In genomic region chr2:236731767-236732580, GRCh38 we compare ENCODE assay signal across 11 cellular contexts.
DNase-seq lines count a peak whose midpoint lies in the region; ATAC-seq and TF ChIP-seq lines count a peak whose summit lies in the region.
"Had no signal": no experiment of that assay in that cellular context is flagged by ENCODE, and none has a peak within 500 bp of the region (broad histone marks: within the 10 kb centered on the region; RNA-seq: fewer than 3 reads in every experiment).

No MANE protein-coding gene starts in this region.

- no peak overlapping the region for H3K4me3 Mint-ChIP-seq in activated naive CD8-positive, alpha-beta T cell treated with anti-CD3 and anti-CD28 coated beads, Interleukin-2, amount 50 U/mL, for 24 hours
- H3K4me3 Mint-ChIP-seq: activated B cell treated with CpG ODN at 0.5 μM for 24 hours had no signal

- DNase-seq in ELR (ENCODE audit: low read depth) (peak; percentile 66), anterior cingulate cortex (lab: John Stamatoyannopoulos, UW) (peak in 42 of 58 donors; percentile 4 to 67 (median 28)), right atrium auricular region (ENCODE audit: low spot score) (peak; percentile 87), HUDEP-2 (lab: John Stamatoyannopoulos, UW; ENCODE audit: unreplicated experiment in 76 of 76) (no peak), NCI-H187 treated with DMSO at 0.1 percent for 48 hours (lab: John Stamatoyannopoulos, UW) (no peak)
- no peak for DNase-seq in activated naive CD8-positive, alpha-beta T cell treated with anti-CD3 and anti-CD28 coated beads, Interleukin-2, amount 50 U/mL, for 24 hours
- DNase-seq: activated B cell treated with CpG ODN at 0.5 μM for 24 hours; stimulated activated CD8-positive, alpha-beta memory T cell treated with anti-CD3 and anti-CD28 coated beads, Interleukin-4, amount 100 ng/mL, for 48 hours had no signal

- H3K4me1 Mint-ChIP-seq in activated naive CD8-positive, alpha-beta T cell treated with anti-CD3 and anti-CD28 coated beads, Interleukin-2, amount 50 U/mL, for 24 hours: no peaks in the 10 kb centered on the region
- H3K4me1 Mint-ChIP-seq: activated B cell treated with CpG ODN at 0.5 μM for 24 hours had no signal

- H3K36me3 Mint-ChIP-seq in activated naive CD8-positive, alpha-beta T cell treated with anti-CD3 and anti-CD28 coated beads, Interleukin-2, amount 50 U/mL, for 24 hours (ENCODE audit: low read depth): no peaks in the 10 kb centered on the region

- H3K27ac ChIP-seq in right atrium auricular region (peak overlapping the region; percentile 52 to 73), skeletal muscle tissue (ENCODE audit: low read depth, low read length) (peak overlapping the region; percentile 89)

- H3K27me3 ChIP-seq in right atrium auricular region (no peaks in the 10 kb centered on the region), skeletal muscle tissue (ENCODE audit: control insufficient read depth in 3 of 3, insufficient read depth in 3 of 3, low read length in 3 of 3) (no peaks in the 10 kb centered on the region)

- peaks cover 1% of the 10 kb centered on the region for H3K27me3 Mint-ChIP-seq in activated naive CD8-positive, alpha-beta T cell treated with anti-CD3 and anti-CD28 coated beads, Interleukin-2, amount 50 U/mL, for 24 hours

- TF ChIP-seq CTCF in right atrium auricular region (IDR thresholded peaks at IDR 0.05): no peak

- peak overlapping the region; percentile 39 to 82 (median 71) for H3K9ac ChIP-seq in skeletal muscle tissue (ENCODE audit: low read depth in 1 of 3, low read length in 3 of 3)

- ATAC-seq in activated naive CD8-positive, alpha-beta T cell treated with anti-CD3 and anti-CD28 coated beads, Interleukin-2, amount 50 U/mL, for 24 hours: no peak
- ATAC-seq in GM18520 (IDR thresholded peaks at IDR 0.05; ENCODE audit: unreplicated experiment): no peak

- H3K27ac Mint-ChIP-seq in activated naive CD8-positive, alpha-beta T cell treated with anti-CD3 and anti-CD28 coated beads, Interleukin-2, amount 50 U/mL, for 24 hours: no peak overlapping the region
- H3K27ac Mint-ChIP-seq: activated B cell treated with CpG ODN at 0.5 μM for 24 hours had no signal

- no peaks in the 10 kb centered on the region for H3K9me3 ChIP-seq in right atrium auricular region
- H3K9me3 ChIP-seq in skeletal muscle tissue (ENCODE audit: control insufficient read depth in 3 of 3, low read length in 3 of 3): no peaks in the 10 kb centered on the region
- H3K9me3 ChIP-seq: HAP-1 had no signal

- no peaks in the 10 kb centered on the region for H3K9me3 Mint-ChIP-seq in activated naive CD8-positive, alpha-beta T cell treated with anti-CD3 and anti-CD28 coated beads, Interleukin-2, amount 50 U/mL, for 24 hours
- H3K9me3 Mint-ChIP-seq: activated B cell treated with CpG ODN at 0.5 μM for 24 hours had no signal

- H3K4me1 ChIP-seq in right atrium auricular region (peaks cover 0 to 14% of the 10 kb centered on the region in 2 donors), skeletal muscle tissue (ENCODE audit: control insufficient read depth in 3 of 3, insufficient read depth in 3 of 3, low read length in 3 of 3) (peaks cover 30 to 41% (median 32%) of the 10 kb centered on the region in 3 donors)
- H3K4me1 ChIP-seq: HAP-1 had no signal

- H3K36me3 ChIP-seq in right atrium auricular region: no peaks in the 10 kb centered on the region
- no peaks in the 10 kb centered on the region for H3K36me3 ChIP-seq in skeletal muscle tissue (ENCODE audit: control insufficient read depth in 3 of 3, insufficient read depth in 3 of 3, low read length in 3 of 3)
- H3K36me3 ChIP-seq: HAP-1 had no signal

- H3K4me3 ChIP-seq in right atrium auricular region: no peak overlapping the region
- H3K4me3 ChIP-seq in skeletal muscle tissue (ENCODE audit: low read length in 3 of 3): peak overlapping the region; percentile 2 to 64 (median 38)
- H3K4me3 ChIP-seq: HAP-1 had no signal

Comparison
In these comparisons a context has a peak if more than half of its experiments do, and no peak if none do; other contexts are left out.
1. DNase-seq: peak in ELR (single experiment), anterior cingulate cortex (42 of 58) and right atrium auricular region (single experiment); none in HUDEP-2 (0 of 76), NCI-H187 treated with DMSO at 0.1 percent for 48 hours (single experiment) and activated naive CD8-positive, alpha-beta T cell treated with anti-CD3 and anti-CD28 coated beads, Interleukin-2, amount 50 U/mL, for 24 hours (single experiment).
2. H3K4me3 ChIP-seq: peak in skeletal muscle tissue (3 of 3); none in right atrium auricular region (0 of 2).